ENCODE assay signal across 8 cellular contexts in the genomic region with DNA sequence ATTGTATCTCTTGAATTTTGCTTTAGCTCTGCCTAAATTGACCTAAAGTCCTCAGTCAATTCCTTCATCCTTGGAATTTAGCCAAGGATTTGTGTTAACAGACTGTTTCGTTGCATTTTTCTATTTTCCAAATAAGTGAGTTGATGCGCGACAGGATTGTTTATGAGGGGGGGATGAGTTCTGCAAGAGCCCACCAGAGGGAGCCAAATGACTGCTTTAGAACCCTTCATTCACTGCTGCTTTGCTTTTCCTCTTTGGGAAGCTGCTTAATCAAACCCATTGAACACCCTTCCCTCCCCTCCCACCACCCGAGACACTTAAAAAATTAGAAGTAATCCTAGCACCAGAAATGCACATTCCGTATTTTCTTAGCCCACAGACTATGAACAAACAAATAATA. TPM values are rescaled to one million over a fixed set of nuclear protein-coding genes. Genes with fewer than 3 reads are reported as not detected.
DNase-seq lines count a peak whose midpoint lies in the region; ATAC-seq and TF ChIP-seq lines count a peak whose summit lies in the region.

No MANE protein-coding gene starts in this region.

- peaks cover 36% of the 10 kb centered on the region for H3K27me3 Mint-ChIP-seq in activated T-cell treated with anti-CD3 and anti-CD28 coated beads, Interleukin-2, amount 50 U/mL, for 4 hours (ENCODE audit: low read depth)
- peaks cover 29% of the 10 kb centered on the region for H3K27me3 Mint-ChIP-seq in osteocyte (ENCODE audit: unreplicated experiment)

- H3K4me1 ChIP-seq in BLaER1 treated with 17β-estradiol and CSF1 and Interleukin-3, amounts not matched to agents 10 nM and 100 nM = peaks cover 7 to 21% (median 18%) of the 10 kb centered on the region in 10 experiments; a peak in 17 of 20 replicates
- peaks cover 0 to 4% (median 0%) of the 10 kb centered on the region in 3 donors for H3K4me1 ChIP-seq in gastroesophageal sphincter

- DNase-seq in NCI-H526 (lab: John Stamatoyannopoulos, UW) (peak; percentile 34 to 62), osteocyte (ENCODE audit: extremely low spot score, unreplicated experiment) (no peak)
- DNase-seq in activated T-cell treated with anti-CD3 and anti-CD28 coated beads, Interleukin-2, amount 50 U/mL, for 4 hours = peak; percentile 15

- no peaks in the 10 kb centered on the region for H4K20me1 ChIP-seq in BLaER1 treated with 17β-estradiol and CSF1 and Interleukin-3, amounts not matched to agents 10 nM and 100 nM

- no peaks in the 10 kb centered on the region for H3K4me1 Mint-ChIP-seq in activated T-cell treated with anti-CD3 and anti-CD28 coated beads, Interleukin-2, amount 50 U/mL, for 4 hours (ENCODE audit: low read depth)
- peaks cover 4% of the 10 kb centered on the region for H3K4me1 Mint-ChIP-seq in osteocyte (ENCODE audit: unreplicated experiment)

- peak; percentile 39 for ATAC-seq in GM18861 (IDR thresholded peaks at IDR 0.05; ENCODE audit: unreplicated experiment)
- ATAC-seq in HG03342 (IDR thresholded peaks at IDR 0.05; ENCODE audit: unreplicated experiment) = peak; percentile 76
- ATAC-seq in activated T-cell treated with anti-CD3 and anti-CD28 coated beads, Interleukin-2, amount 50 U/mL, for 4 hours = peak; percentile 58 to 62
- peak; percentile 43 for ATAC-seq in gastroesophageal sphincter
- ATAC-seq in GM21619 (IDR thresholded peaks at IDR 0.05; ENCODE audit: unreplicated experiment) = no peak

- no peaks in the 10 kb centered on the region for H3K9me3 ChIP-seq in BLaER1 treated with 17β-estradiol and CSF1 and Interleukin-3, amounts not matched to agents 10 nM and 100 nM (replicated peaks in 1 of 11)
- H3K9me3 ChIP-seq in gastroesophageal sphincter = no peaks in the 10 kb centered on the region

- H3K4me3 ChIP-seq in BLaER1 treated with 17β-estradiol and CSF1 and Interleukin-3, amounts not matched to agents 10 nM and 100 nM = peak overlapping the region in 4 of 10 experiments; percentile 35 to 45 (median 40); a peak in 7 of 20 replicates
- H3K4me3 ChIP-seq in gastroesophageal sphincter = no peak overlapping the region

- H3K9me3 Mint-ChIP-seq in activated T-cell treated with anti-CD3 and anti-CD28 coated beads, Interleukin-2, amount 50 U/mL, for 4 hours = no peaks in the 10 kb centered on the region
- no peaks in the 10 kb centered on the region for H3K9me3 Mint-ChIP-seq in osteocyte (ENCODE audit: unreplicated experiment)

- H3K9ac ChIP-seq in BLaER1 treated with 17β-estradiol and CSF1 and Interleukin-3, amounts not matched to agents 10 nM and 100 nM = no peak overlapping the region

- H3K36me3 ChIP-seq in BLaER1 treated with 17β-estradiol and CSF1 and Interleukin-3, amounts not matched to agents 10 nM and 100 nM = no peaks in the 10 kb centered on the region
- no peaks in the 10 kb centered on the region for H3K36me3 ChIP-seq in gastroesophageal sphincter

- no peak overlapping the region for H3K4me3 Mint-ChIP-seq in activated T-cell treated with anti-CD3 and anti-CD28 coated beads, Interleukin-2, amount 50 U/mL, for 4 hours
- no peak overlapping the region for H3K4me3 Mint-ChIP-seq in osteocyte (ENCODE audit: unreplicated experiment)

- H3K27me3 ChIP-seq in BLaER1 treated with 17β-estradiol and CSF1 and Interleukin-3, amounts not matched to agents 10 nM and 100 nM = no peaks in the 10 kb centered on the region
- H3K27me3 ChIP-seq in gastroesophageal sphincter = peaks cover 41% of the 10 kb centered on the region

- H3K27ac ChIP-seq in BLaER1 treated with 17β-estradiol and CSF1 and Interleukin-3, amounts not matched to agents 10 nM and 100 nM = no peak overlapping the region
- no peak overlapping the region for H3K27ac ChIP-seq in gastroesophageal sphincter

- H3K27ac Mint-ChIP-seq in osteocyte (ENCODE audit: unreplicated experiment) = no peak overlapping the region

- TF ChIP-seq EP300 in gastroesophageal sphincter (IDR thresholded peaks at IDR 0.05) = no peak

- H3K4me2 ChIP-seq in BLaER1 treated with 17β-estradiol and CSF1 and Interleukin-3, amounts not matched to agents 10 nM and 100 nM = peak overlapping the region; percentile 32 to 84 (median 58); a peak in 19 of 22 replicates

- no peak for TF ChIP-seq POLR2A in gastroesophageal sphincter (IDR thresholded peaks at IDR 0.05)

- no peaks in the 10 kb centered on the region for H3K36me3 Mint-ChIP-seq in activated T-cell treated with anti-CD3 and anti-CD28 coated beads, Interleukin-2, amount 50 U/mL, for 4 hours (ENCODE audit: insufficient read depth)
- no peaks in the 10 kb centered on the region for H3K36me3 Mint-ChIP-seq in osteocyte (ENCODE audit: unreplicated experiment)

- WGBS in gastroesophageal sphincter (ENCODE audit: low coverage in 1 of 2), 2 donors = 0 to 2% methylated on average over 3 to 5 of the region's 5 CpGs

- TF ChIP-seq CTCF in gastroesophageal sphincter (IDR thresholded peaks at IDR 0.05) = peak; percentile 40 to 80 (median 52)
- peak; percentile 87 for TF ChIP-seq CTCF in osteocyte (IDR thresholded peaks at IDR 0.05)

RNA-seq across cellular contexts. Expression of gene PTF1A, which starts 33.7 kb away (rescaled TPM):
- not detected for total RNA-seq in activated T-cell treated with anti-CD3 and anti-CD28 coated beads, Interleukin-2, amount 50 U/mL, for 4 hours
- total RNA-seq in gastroesophageal sphincter = not detected
- total RNA-seq in osteocyte = not detected in 2 replicates
